In genomic region chr10:118531105-118531851, GRCh38 we compare ENCODE assay signal across 16 cellular contexts.
DNase-seq lines count a peak whose midpoint lies in the region; ATAC-seq and TF ChIP-seq lines count a peak whose summit lies in the region.
"Had no signal": no experiment of that assay in that cellular context is flagged by ENCODE, and none has a peak within 500 bp of the region (broad histone marks: within the 10 kb centered on the region; RNA-seq: fewer than 3 reads in every experiment).

No MANE protein-coding gene starts in this region.

- H3K23ac ChIP-seq in neuronal stem cell (ENCODE audit: low read depth, low read length, poor library complexity), result no peak overlapping the region

- no peak overlapping the region for H4K91ac ChIP-seq in neuronal stem cell (ENCODE audit: low read depth, low read length, poor library complexity)

- WGBS in adrenal gland, 4 donors, result 51 to 59% (median 57%) methylated on average over 12 of the region's 12 CpGs
- no CpG with 5 or more reads among the region's 12 CpGs for WGBS in neuronal stem cell (ENCODE audit: extremely low coverage in 2 of 2, insufficient read length in 2 of 2, insufficient replicate concordance in 1 of 2), 2 donors

- H3K27me3 ChIP-seq in adrenal gland, result peaks cover 6% of the 10 kb centered on the region
- no peaks in the 10 kb centered on the region for H3K27me3 ChIP-seq in neuronal stem cell (ENCODE audit: control insufficient read depth in 3 of 3, insufficient read depth in 3 of 3, low read depth in 1 of 3, low read length in 3 of 3)
- H3K27me3 ChIP-seq: thyroid gland had no signal

- H3K9me3 ChIP-seq in adrenal gland (replicated peaks in 1 of 3), result no peaks in the 10 kb centered on the region
- H3K9me3 ChIP-seq in neuronal stem cell (replicated peaks in 1 of 2; ENCODE audit: control insufficient read depth in 2 of 2, insufficient read depth in 1 of 2, low read depth in 1 of 2, low read length in 2 of 2), result no peaks in the 10 kb centered on the region
- H3K9me3 ChIP-seq: thyroid gland had no signal

- H2AFZ ChIP-seq in neuronal stem cell (ENCODE audit: low read length), result no peak overlapping the region

- H3K18ac ChIP-seq in neuronal stem cell (ENCODE audit: low read length), result peak overlapping the region; percentile 21

- H2BK12ac ChIP-seq in neuronal stem cell (ENCODE audit: low read length), result no peak overlapping the region

- H3K4me1 ChIP-seq in adrenal gland (replicated peaks in 1 of 2) (no peaks in the 10 kb centered on the region), neuronal stem cell (ENCODE audit: control insufficient read depth in 2 of 2, insufficient read depth in 1 of 2, low read depth in 1 of 2, low read length in 2 of 2) (no peaks in the 10 kb centered on the region)
- H3K4me1 ChIP-seq: thyroid gland had no signal

- intact Hi-C loops in adrenal gland (cut with DNase I), result no loop called here

- H3K27ac ChIP-seq in adrenal gland, result peak overlapping the region in 2 of 5 donors; percentile 12 to 58
- no peak overlapping the region for H3K27ac ChIP-seq in neuronal stem cell (replicated peaks; ENCODE audit: low read length)
- H3K27ac ChIP-seq: thyroid gland had no signal

- no peaks in the 10 kb centered on the region for H3K79me1 ChIP-seq in neuronal stem cell (ENCODE audit: low read depth, low read length)

- no peak for TF ChIP-seq CTCF in adrenal gland (IDR thresholded peaks at IDR 0.05)

- no peak overlapping the region for H2BK5ac ChIP-seq in neuronal stem cell (ENCODE audit: low read length)

- peak overlapping the region; percentile 44 for H3K4ac ChIP-seq in neuronal stem cell (ENCODE audit: low read length)

- H2BK15ac ChIP-seq in neuronal stem cell (ENCODE audit: low read length), result no peak overlapping the region

- H3K36me3 ChIP-seq in adrenal gland (replicated peaks in 1 of 2), result no peaks in the 10 kb centered on the region
- no peaks in the 10 kb centered on the region for H3K36me3 ChIP-seq in neuronal stem cell (replicated peaks in 1 of 2; ENCODE audit: control insufficient read depth in 2 of 2, insufficient read depth in 2 of 2, low read length in 2 of 2)
- H3K36me3 ChIP-seq: thyroid gland had no signal

- no peak overlapping the region for H2BK120ac ChIP-seq in neuronal stem cell (ENCODE audit: low read depth, low read length)

- ATAC-seq in HG03439 (IDR thresholded peaks at IDR 0.05; ENCODE audit: unreplicated experiment) (no peak), GM19397 (IDR thresholded peaks at IDR 0.05; ENCODE audit: unreplicated experiment) (no peak)
- ATAC-seq: activated T-cell treated with anti-CD3 and anti-CD28 coated beads, Interleukin-2, amount 50 U/mL, for 4 hours had no signal

- DNase-seq in ELR (ENCODE audit: low read depth) (peak; percentile 53), NCI-H2227 (lab: John Stamatoyannopoulos, UW; ENCODE audit: unreplicated experiment) (peak; percentile 28), adrenal gland (peak in 5 of 7 donors; percentile 44 to 59 (median 46)), neuronal stem cell (ENCODE audit: low spot score) (no peak), superior temporal gyrus (ENCODE audit: extremely low spot score) (no peak)
- no peak for DNase-seq in central memory CD4-positive, alpha-beta T cell
- DNase-seq: activated CD4-positive, CD25-positive, alpha-beta regulatory T cell; activated T-cell treated with anti-CD3 and anti-CD28 coated beads, Interleukin-2, amount 50 U/mL, for 4 hours; Calu3; effector CD4-positive, alpha-beta T cell; Karpas-422; NCI-H345; thyroid gland had no signal

- no peak overlapping the region for H3K4me3 ChIP-seq in adrenal gland
- H3K4me3 ChIP-seq in neuronal stem cell (ENCODE audit: low read length in 2 of 2), result no peak overlapping the region
- H3K4me3 ChIP-seq: smooth muscle cell, thyroid gland had no signal

- no peak overlapping the region for H3K14ac ChIP-seq in neuronal stem cell (ENCODE audit: low read length)

- H4K8ac ChIP-seq in neuronal stem cell (ENCODE audit: low read depth, low read length), result no peak overlapping the region

- H3K9ac ChIP-seq in neuronal stem cell (ENCODE audit: low read depth, low read length, poor library complexity), result no peak overlapping the region

- no peak overlapping the region for H2AK5ac ChIP-seq in neuronal stem cell (ENCODE audit: low read depth, low read length)

- no peak for TF ChIP-seq POLR2A in adrenal gland (IDR thresholded peaks at IDR 0.05)

- H3K4me2 ChIP-seq in neuronal stem cell (ENCODE audit: insufficient read depth, low read length, poor library complexity, severe bottlenecking), result no peak overlapping the region
- H3K4me2 ChIP-seq: smooth muscle cell had no signal

Comparison
In these comparisons a context has a peak if more than half of its experiments do, and no peak if none do; other contexts are left out.
1. DNase-seq: peak in ELR (single experiment), NCI-H2227 (single experiment) and adrenal gland (5 of 7); none in neuronal stem cell (single experiment), superior temporal gyrus (single experiment) and central memory CD4-positive, alpha-beta T cell (single experiment).